ENCODE assay signal across 16 cellular contexts in the genomic region with DNA sequence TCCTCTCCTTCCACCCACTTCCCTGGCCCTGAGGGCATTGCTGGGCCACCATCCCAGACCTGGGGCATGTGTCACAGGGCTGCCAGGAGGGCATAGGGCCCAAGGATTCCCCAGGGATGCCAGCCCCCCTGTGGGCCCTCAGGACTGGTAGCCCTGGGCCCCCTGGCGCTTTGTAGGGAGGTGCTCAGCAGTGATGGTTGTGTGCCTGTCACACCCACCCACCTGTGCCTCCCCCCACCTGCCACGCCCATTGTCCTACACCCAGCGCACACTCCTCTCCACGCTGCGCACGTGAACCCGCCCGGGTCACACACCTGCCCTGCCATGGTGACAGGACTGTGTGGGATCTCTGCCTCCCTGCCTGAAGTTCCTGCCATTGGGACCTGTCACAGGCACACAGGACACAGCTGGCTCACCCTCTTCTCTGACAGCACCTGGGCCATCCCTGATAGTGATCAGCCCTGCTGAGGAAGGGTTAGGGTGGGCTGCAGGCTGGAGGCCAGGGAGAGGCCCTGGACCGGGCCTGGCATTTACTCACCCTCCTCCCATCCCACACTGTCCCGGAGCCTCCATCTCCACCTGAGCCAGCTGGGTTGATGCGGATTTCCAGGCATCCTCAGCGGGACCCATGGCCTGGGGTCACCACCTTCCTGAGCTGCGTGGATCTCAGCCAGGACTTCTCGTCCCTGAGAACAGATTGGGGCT. TPM values are rescaled to one million over a fixed set of nuclear protein-coding genes. Genes with fewer than 3 reads are reported as not detected.
A peak's percentile ranks its signal among the peaks of the same experiment; 100 is the strongest.
DNase-seq lines count a peak whose midpoint lies in the region; ATAC-seq and TF ChIP-seq lines count a peak whose summit lies in the region.
"Had no signal": no experiment of that assay in that cellular context is flagged by ENCODE, and none has a peak within 500 bp of the region (broad histone marks: within the 10 kb centered on the region; RNA-seq: fewer than 3 reads in every experiment).

No MANE protein-coding gene starts in this region.

- intact Hi-C loops in esophagus muscularis mucosa (cut with DNase I) (no loop called here), lower lobe of right lung (cut with DNase I) (no loop called here)

- H3K27me3 ChIP-seq in esophagus muscularis mucosa: no peaks in the 10 kb centered on the region
- no peaks in the 10 kb centered on the region for H3K27me3 ChIP-seq in osteoblast (ENCODE audit: insufficient read depth, low read length)
- H3K27me3 ChIP-seq in lower lobe of right lung (ENCODE audit: low read depth): peaks cover 5% of the 10 kb centered on the region

- no peak overlapping the region for H3K27ac ChIP-seq in esophagus muscularis mucosa (replicated peaks in 1 of 4)
- H3K27ac ChIP-seq in osteoblast (ENCODE audit: low read depth, low read length): no peak overlapping the region
- no peak overlapping the region for H3K27ac ChIP-seq in lower lobe of right lung

- no peaks in the 10 kb centered on the region for H3K79me2 ChIP-seq in osteoblast (ENCODE audit: insufficient read depth, low read length)

- TF ChIP-seq EP300 in esophagus muscularis mucosa (IDR thresholded peaks at IDR 0.05): no peak

- peaks cover 12% of the 10 kb centered on the region for H4K20me1 ChIP-seq in osteoblast (ENCODE audit: insufficient read depth, low read length)

- H3K4me1 ChIP-seq in esophagus muscularis mucosa: peaks cover 18 to 27% (median 23%) of the 10 kb centered on the region in 4 donors
- H3K4me1 ChIP-seq in osteoblast (ENCODE audit: insufficient read depth, low read length): no peaks in the 10 kb centered on the region
- peaks cover 8% of the 10 kb centered on the region for H3K4me1 ChIP-seq in lower lobe of right lung

- no peak overlapping the region for H3K4me2 ChIP-seq in osteoblast (ENCODE audit: insufficient read depth, low read length)
- H3K4me2 ChIP-seq: GM23338 had no signal

- peak; percentile 1 for DNase-seq in AG08395 (ENCODE audit: low spot score)
- DNase-seq in D341Med (ENCODE audit: low spot score): peak; percentile 17
- DNase-seq in esophagus muscularis mucosa (ENCODE audit: extremely low spot score): peak; percentile 45
- peak; percentile 34 for DNase-seq in osteoblast (ENCODE audit: insufficient read length, low spot score, missing footprints)
- no peak for DNase-seq in cortex of kidney (lab: John Stamatoyannopoulos, UW)
- DNase-seq in lower lobe of right lung: no peak
- DNase-seq in NCI-H187 treated with DMSO at 0.1 percent for 48 hours (lab: John Stamatoyannopoulos, UW): no peak
- DNase-seq: DMS53, NCI-H1048, NCI-H146, NCI-H2081 treated with DMSO at 0.1 percent for 48 hours, NCI-H510A treated with DMSO at 0.1 percent for 48 hours, NCI-H82, PC-3 had no signal

- H3K9me3 ChIP-seq in esophagus muscularis mucosa (no peaks in the 10 kb centered on the region), osteoblast (ENCODE audit: low read depth, low read length) (no peaks in the 10 kb centered on the region), lower lobe of right lung (no peaks in the 10 kb centered on the region)

- 76% methylated on average over 12 of the region's 14 CpGs for WGBS in esophagus muscularis mucosa

- no peak for TF ChIP-seq POLR2A in esophagus muscularis mucosa (IDR thresholded peaks at IDR 0.05; ENCODE audit: low read depth)

- H2AFZ ChIP-seq in osteoblast (ENCODE audit: low read length): no peak overlapping the region
- H2AFZ ChIP-seq: GM23338 had no signal

- no peak overlapping the region for H3K4me3 ChIP-seq in esophagus muscularis mucosa
- no peak overlapping the region for H3K4me3 ChIP-seq in osteoblast (ENCODE audit: insufficient read depth, low read length)
- no peak overlapping the region for H3K4me3 ChIP-seq in lower lobe of right lung
- H3K4me3 ChIP-seq: GM23338 had no signal

- ATAC-seq in lower lobe of right lung (no peak), HG03457 (IDR thresholded peaks at IDR 0.05; ENCODE audit: unreplicated experiment) (no peak)
- ATAC-seq: GM23338, PC-3 had no signal

- TF ChIP-seq CTCF in esophagus muscularis mucosa (IDR thresholded peaks at IDR 0.05): no peak
- TF ChIP-seq CTCF in osteoblast (IDR thresholded peaks at IDR 0.05; ENCODE audit: extremely low read depth, low read depth, low read length): no peak
- TF ChIP-seq CTCF in lower lobe of right lung (IDR thresholded peaks at IDR 0.05): no peak

- H3K36me3 ChIP-seq in esophagus muscularis mucosa: no peaks in the 10 kb centered on the region
- H3K36me3 ChIP-seq in osteoblast (ENCODE audit: insufficient read depth, low read length): no peaks in the 10 kb centered on the region
- H3K36me3 ChIP-seq in lower lobe of right lung: no peaks in the 10 kb centered on the region

RNA-seq across cellular contexts. Expression of gene WTIP, which starts 23.9 kb away (rescaled TPM):
- total RNA-seq in esophagus muscularis mucosa (10 to 100 TPM; 19.1 to 68.0 (median 43.4) TPM), osteoblast (38.7 and 43.9 TPM in 2 replicates), lower lobe of right lung (23.5 TPM)

Comparison
In these comparisons a context has a peak if more than half of its experiments do, and no peak if none do; other contexts are left out.
1. DNase-seq: peak in AG08395 (single experiment), D341Med (single experiment), esophagus muscularis mucosa (single experiment) and osteoblast (single experiment); none in cortex of kidney (single experiment), lower lobe of right lung (single experiment) and NCI-H187 treated with DMSO at 0.1 percent for 48 hours (single experiment).